ENCODE assay signal across 27 cellular contexts in genomic region chr5:75890546-75890945, GRCh38.
"Had no signal": no experiment of that assay in that cellular context is flagged by ENCODE, and none has a peak within 500 bp of the region (broad histone marks: within the 10 kb centered on the region; RNA-seq: fewer than 3 reads in every experiment).

No MANE protein-coding gene starts in this region.

- H3K9me3 ChIP-seq: gastrocnemius medialis, right atrium auricular region, testis had no signal

- H3K4me1 Mint-ChIP-seq: naive thymus-derived CD4-positive, alpha-beta T cell; nephron had no signal

- H3K4me1 ChIP-seq: gastrocnemius medialis, heart right ventricle, left lung, neural progenitor cell, parathyroid adenoma, right atrium auricular region, testis, tibial artery had no signal

- H3K79me2 ChIP-seq: parathyroid adenoma had no signal

- H3K4me3 Mint-ChIP-seq: naive thymus-derived CD4-positive, alpha-beta T cell; nephron; neural progenitor cell; type B pancreatic cell had no signal

- H2AFZ ChIP-seq: neural progenitor cell, parathyroid adenoma had no signal

- H3K9me3 Mint-ChIP-seq: type B pancreatic cell had no signal

- H3K27me3 ChIP-seq: gastrocnemius medialis, heart right ventricle, left lung, neural progenitor cell, right atrium auricular region, testis, tibial artery had no signal

- H3K36me3 ChIP-seq: gastrocnemius medialis, heart right ventricle, left lung, neural progenitor cell, right atrium auricular region, tibial artery had no signal

- ATAC-seq: gastrocnemius medialis; heart right ventricle; left cardiac atrium; left lung; naive thymus-derived CD4-positive, alpha-beta T cell; sciatic nerve had no signal

- H3K36me3 Mint-ChIP-seq: naive thymus-derived CD4-positive, alpha-beta T cell; type B pancreatic cell had no signal

- H3K9ac ChIP-seq: neural progenitor cell, parathyroid adenoma had no signal

- DNase-seq: dermis blood vessel endothelial cell; effector memory CD4-positive, alpha-beta T cell; foreskin fibroblast; gastrocnemius medialis; heart right ventricle; hippocampal formation; left cardiac atrium; left lung; midbrain; naive thymus-derived CD4-positive, alpha-beta T cell; stimulated activated CD4-positive, alpha-beta T cell treated with anti-CD3 and anti-CD28 coated beads, Interleukin-12 subunit alpha, Interleukin-12 subunit beta, amount 100 ng/mL, for 4 hours; stimulated activated CD4-positive, alpha-beta T cell treated with anti-CD3 and anti-CD28 coated beads, Interleukin-1b, Interleukin-23, amount 100 ng/mL, for 48 hours; stimulated activated CD4-positive, alpha-beta T cell treated with anti-CD3 and anti-CD28 coated beads, Interleukin-4, amount 100 ng/mL, for 1 hour; stimulated activated CD8-positive, alpha-beta memory T cell treated with anti-CD3 and anti-CD28 coated beads, Interleukin-4, amount 100 ng/mL, for 48 hours; stimulated activated naive CD4-positive, alpha-beta T cell treated with Interleukin-2 at 50 U/mL for 16 hours; substantia nigra; testis; tibial artery had no signal

- H3K4me3 ChIP-seq: coronary artery, gastrocnemius medialis, heart right ventricle, left lung, neural progenitor cell, right atrium auricular region, smooth muscle cell, testis, tibial artery had no signal

- H3K27ac ChIP-seq: coronary artery, gastrocnemius medialis, heart right ventricle, left lung, neural progenitor cell, parathyroid adenoma, right atrium auricular region, testis, tibial artery had no signal

- H3K27me3 Mint-ChIP-seq: progenitor cell of endocrine pancreas, type B pancreatic cell had no signal

- H3K27ac Mint-ChIP-seq: naive thymus-derived CD4-positive, alpha-beta T cell; nephron; neural progenitor cell; progenitor cell of endocrine pancreas; type B pancreatic cell had no signal

- H3K4me2 ChIP-seq: neural progenitor cell, smooth muscle cell had no signal
